8 cellular contexts compared by ENCODE assay signal in the genomic region with DNA sequence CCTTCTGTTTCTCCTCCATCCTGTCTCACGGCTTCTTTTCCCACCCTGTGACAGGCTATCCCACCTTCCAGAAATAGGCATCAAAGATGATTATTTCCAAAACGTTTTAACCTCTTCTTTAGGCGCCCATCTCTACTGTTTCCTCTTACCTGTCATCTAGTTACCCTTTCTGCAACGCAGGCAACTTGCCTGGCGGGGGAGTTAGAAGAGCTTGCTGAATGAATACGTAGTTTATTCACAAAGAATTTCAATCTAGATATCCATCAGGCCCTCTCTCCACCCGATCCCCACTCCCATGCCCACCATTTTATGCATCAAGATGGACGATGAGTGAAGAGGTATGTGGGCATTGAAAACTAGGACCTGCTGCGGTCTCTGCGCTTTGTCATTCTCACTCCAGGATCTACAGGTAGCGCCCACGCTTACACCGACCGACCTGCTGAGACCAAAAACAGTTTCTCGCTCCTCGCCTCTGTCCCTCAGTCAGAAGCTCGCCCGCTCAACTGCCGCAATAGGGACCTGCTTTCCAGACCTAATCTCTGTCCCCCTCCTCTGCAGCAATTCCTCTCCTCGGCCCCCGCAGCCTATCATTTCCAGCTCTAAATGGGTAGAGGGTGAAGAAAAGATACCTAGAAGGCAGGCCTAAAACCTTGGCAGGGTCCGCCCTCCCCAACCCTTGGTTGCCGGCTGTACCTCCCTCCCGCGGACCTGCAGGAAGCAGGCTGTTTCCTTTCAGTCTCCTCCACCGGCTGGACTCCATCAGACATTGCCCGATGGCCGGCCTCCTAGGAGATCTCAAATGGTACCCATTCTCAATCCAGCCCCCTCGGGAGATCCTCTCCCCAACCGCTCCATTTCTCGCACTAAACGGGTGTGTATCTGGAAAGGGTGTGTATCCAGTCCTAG. TPM values are rescaled to one million over a fixed set of nuclear protein-coding genes. Genes with fewer than 3 reads are reported as not detected.
DNase-seq lines count a peak whose midpoint lies in the region; ATAC-seq, FAIRE-seq and TF ChIP-seq lines count a peak whose summit lies in the region.

No MANE protein-coding gene starts in this region.

- no peaks in the 10 kb centered on the region for H3K27me3 Mint-ChIP-seq in central memory CD8-positive, alpha-beta T cell
- peaks cover 25% of the 10 kb centered on the region for H3K27me3 Mint-ChIP-seq in mesothelial cell of epicardium (ENCODE audit: low read depth)

- TF ChIP-seq CTCF in GM12875 (IDR thresholded peaks at IDR 0.05; ENCODE audit: borderline replicate concordance, insufficient read depth, low read depth, low read length) (no peak), RWPE2 (IDR thresholded peaks at IDR 0.05; ENCODE audit: poor library complexity, severe bottlenecking) (no peak), mesothelial cell of epicardium (IDR thresholded peaks at IDR 0.05; ENCODE audit: unreplicated experiment) (no peak), tibial nerve (IDR thresholded peaks at IDR 0.05) (no peak)

- no peaks in the 10 kb centered on the region for H3K9me3 ChIP-seq in RWPE2 (ENCODE audit: severe bottlenecking)
- no peaks in the 10 kb centered on the region for H3K9me3 ChIP-seq in tibial nerve

- H3K4me3 ChIP-seq in GM12875 (ENCODE audit: low read depth, low read length) (peak overlapping the region; percentile 47), RWPE2 (ENCODE audit: severe bottlenecking) (peak overlapping the region; percentile 24), tibial nerve (peak overlapping the region; percentile 19 to 49 (median 36))

- H3K36me3 Mint-ChIP-seq in central memory CD8-positive, alpha-beta T cell (ENCODE audit: insufficient read depth): peaks cover 4% of the 10 kb centered on the region
- no peaks in the 10 kb centered on the region for H3K36me3 Mint-ChIP-seq in mesothelial cell of epicardium

- H3K27ac ChIP-seq in RWPE2 (ENCODE audit: poor library complexity, severe bottlenecking): no peak overlapping the region
- H3K27ac ChIP-seq in tibial nerve: no peak overlapping the region

- no peak for TF ChIP-seq POLR2A in tibial nerve (IDR thresholded peaks at IDR 0.05)
- no peak for TF ChIP-seq POLR2A in GM12891 (IDR thresholded peaks at IDR 0.05; ENCODE audit: low read depth, low read length)

- peaks cover 21% of the 10 kb centered on the region for H3K4me1 Mint-ChIP-seq in central memory CD8-positive, alpha-beta T cell
- no peaks in the 10 kb centered on the region for H3K4me1 Mint-ChIP-seq in mesothelial cell of epicardium

- H3K4me1 ChIP-seq in RWPE2 (ENCODE audit: insufficient read depth, poor library complexity, severe bottlenecking) (no peaks in the 10 kb centered on the region), tibial nerve (peaks cover 0 to 10% (median 0%) of the 10 kb centered on the region in 4 donors)

- H3K27me3 ChIP-seq in RWPE2 (ENCODE audit: insufficient read depth, poor library complexity, severe bottlenecking): no peaks in the 10 kb centered on the region
- H3K27me3 ChIP-seq in tibial nerve: peaks cover 0 to 28% of the 10 kb centered on the region in 2 donors

- no peak for DNase-seq in RWPE2 (ENCODE audit: low spot score)
- peak in 1 of 2 donors; percentile 15 for DNase-seq in central memory CD8-positive, alpha-beta T cell (ENCODE audit: low spot score in 2 of 2)
- DNase-seq in mesothelial cell of epicardium (ENCODE audit: low spot score in 2 of 2, unreplicated experiment in 2 of 2): no peak
- DNase-seq in tibial nerve (ENCODE audit: low spot score in 2 of 2): no peak
- DNase-seq in GM12891 (ENCODE audit: insufficient read length, low spot score): no peak
- DNase-seq in GM19239 (ENCODE audit: insufficient read length, low spot score): no peak

- H3K4me3 Mint-ChIP-seq in central memory CD8-positive, alpha-beta T cell: peak overlapping the region; percentile 96
- peak overlapping the region; percentile 55 for H3K4me3 Mint-ChIP-seq in mesothelial cell of epicardium

- H3K27ac Mint-ChIP-seq in central memory CD8-positive, alpha-beta T cell (ENCODE audit: low read depth): peak overlapping the region; percentile 96
- no peak overlapping the region for H3K27ac Mint-ChIP-seq in mesothelial cell of epicardium

- H3K9me3 Mint-ChIP-seq in central memory CD8-positive, alpha-beta T cell: no peaks in the 10 kb centered on the region
- peaks cover 38% of the 10 kb centered on the region for H3K9me3 Mint-ChIP-seq in mesothelial cell of epicardium

- 3 to 48% methylated on average over 31 to 32 of the region's 32 CpGs for WGBS in tibial nerve, 2 donors

- ATAC-seq in HG02840 (IDR thresholded peaks at IDR 0.05; ENCODE audit: low FRiP score, unreplicated experiment) (peak; percentile 18), RWPE2 (ENCODE audit: low read depth) (peak; percentile 61)
- peak; percentile 45 for ATAC-seq in central memory CD8-positive, alpha-beta T cell (replicated peaks; ENCODE audit: extremely low read depth, poor library complexity, severe bottlenecking)

- FAIRE-seq in GM12891 (lab: Jason Lieb, UNC): no peak
- no peak for FAIRE-seq in GM19239 (lab: Jason Lieb, UNC)

- no peak for TF ChIP-seq EP300 in tibial nerve (IDR thresholded peaks at IDR 0.05)

- H3K36me3 ChIP-seq in RWPE2 (ENCODE audit: low read depth) (no peaks in the 10 kb centered on the region), tibial nerve (no peaks in the 10 kb centered on the region)

TF ChIP-seq in GM12891, 5 proteins besides CTCF, POLR2A, EP300 and RAD21:
- TF ChIP-seq POU2F2 (IDR thresholded peaks at IDR 0.05; ENCODE audit: low read depth, low read length): no peak
- TF ChIP-seq POLR2AphosphoS5 (IDR thresholded peaks at IDR 0.05; ENCODE audit: low read depth, low read length): no peak
- no peak for TF ChIP-seq SPI1 (IDR thresholded peaks at IDR 0.05; ENCODE audit: low read depth, low read length)
- TF ChIP-seq TAF1 (IDR thresholded peaks at IDR 0.05; ENCODE audit: low read depth, low read length): no peak
- no peak for TF ChIP-seq PAX5 (IDR thresholded peaks at IDR 0.05; ENCODE audit: insufficient read depth, low read length, severe bottlenecking)
TF ChIP-seq in GM12891: peak in this region for 0.

RNA-seq across cellular contexts. Expression of gene BEX5, which starts 0.6 kb away (rescaled TPM):
- total RNA-seq in mesothelial cell of epicardium (0.36 TPM in 1 of 3 replicates, not detected in the others), tibial nerve (1 to 10 TPM in 1 of 4 donors, not detected in 3; 3.9 TPM)
- 1.7 TPM for polyA plus RNA-seq in GM12891 (2012; ENCODE audit: low read depth, missing spikeins)

RNA-seq across cellular contexts. Expression of gene TCEAL6, which starts 12.9 kb away (rescaled TPM):
- total RNA-seq in mesothelial cell of epicardium (not detected in 3 replicates), tibial nerve (not detected)
- not detected for polyA plus RNA-seq in GM12891 (2012; ENCODE audit: low read depth, missing spikeins)

RNA-seq across cellular contexts. Expression of gene TCEAL2, which starts 29.7 kb away (rescaled TPM):
- total RNA-seq in mesothelial cell of epicardium: 0.80 to 1.4 TPM (median 1.4 TPM) in 3 replicates
- total RNA-seq in tibial nerve: 1 to 10 TPM; 2.9 to 7.7 (median 5.0) TPM
- polyA plus RNA-seq in GM12891 (2012; ENCODE audit: low read depth, missing spikeins): 1.5 TPM

RNA-seq across cellular contexts. Expression of gene TCP11X1, which starts 59.9 kb away (rescaled TPM):
- total RNA-seq in mesothelial cell of epicardium (not detected in 3 replicates), tibial nerve (not detected)
- not detected for polyA plus RNA-seq in GM12891 (2012; ENCODE audit: low read depth, missing spikeins)
